Comparison of ENCODE assay signal across 1 cellular context in genomic region chr18:33761363-33761762, GRCh38.
TF ChIP-seq lines count a peak whose summit lies in the region.

No MANE protein-coding gene starts in this region.

TF ChIP-seq in GM23338, 12 proteins besides CTCF, POLR2A, EP300 and RAD21 (continued from another document):
- no peak for TF ChIP-seq REST (IDR thresholded peaks at IDR 0.05; ENCODE audit: unreplicated experiment)
- no peak for TF ChIP-seq NANOG (IDR thresholded peaks at IDR 0.05; ENCODE audit: borderline replicate concordance)
- no peak for TF ChIP-seq POLR2AphosphoS5 (IDR thresholded peaks at IDR 0.05; ENCODE audit: low read depth)
- no peak for TF ChIP-seq ZNF331 (CRISPR knock-in tag; IDR thresholded peaks at IDR 0.05; ENCODE audit: low read depth)
TF ChIP-seq in GM23338: peak in this region for 0.
